ENCODE assay signal across 8 cellular contexts in the genomic region with DNA sequence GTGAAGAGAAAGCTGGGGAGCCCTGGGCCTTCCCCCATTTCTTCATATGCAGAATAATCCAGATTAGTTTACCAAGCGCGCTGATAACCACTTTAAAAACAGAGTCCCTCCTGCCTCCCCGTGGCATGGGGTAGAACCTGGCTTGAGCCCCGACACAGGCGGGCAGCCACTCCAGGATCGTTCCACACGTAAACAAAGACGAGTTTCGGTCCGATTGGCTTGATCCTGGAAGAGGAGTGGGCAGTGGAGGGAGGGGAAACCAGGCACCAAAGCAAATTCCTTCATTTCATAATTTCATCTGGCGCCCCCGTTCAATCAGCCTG. TPM values are rescaled to one million over a fixed set of nuclear protein-coding genes. Genes with fewer than 3 reads are reported as not detected.
DNase-seq lines count a peak whose midpoint lies in the region; TF ChIP-seq lines count a peak whose summit lies in the region.

No MANE protein-coding gene starts in this region.

- no peaks in the 10 kb centered on the region for H3K9me3 ChIP-seq in esophagus squamous epithelium

- WGBS in esophagus squamous epithelium, 2 donors, result 13 to 26% methylated on average over 10 to 12 of the region's 12 CpGs

- H3K27ac Mint-ChIP-seq in Calu3 (ENCODE audit: unreplicated experiment), result peak overlapping the region; percentile 76
- peak overlapping the region; percentile 94 for H3K27ac Mint-ChIP-seq in osteocyte (ENCODE audit: unreplicated experiment)

- no peak for TF ChIP-seq CTCF in Calu3 (IDR thresholded peaks at IDR 0.05; ENCODE audit: unreplicated experiment)
- TF ChIP-seq CTCF in RWPE1 (conservative IDR thresholded peaks at IDR 0.05; ENCODE audit: low read depth), result peak; percentile 9; the same call in 1 of the 2 replicates
- TF ChIP-seq CTCF in esophagus squamous epithelium (IDR thresholded peaks at IDR 0.05), result peak in 1 of 6 experiments; percentile 5
- TF ChIP-seq CTCF in osteocyte (IDR thresholded peaks at IDR 0.05), result no peak

- H3K27ac ChIP-seq in RWPE1, result peak overlapping the region; percentile 92
- peak overlapping the region; percentile 72 to 90 (median 80) for H3K27ac ChIP-seq in esophagus squamous epithelium

- intact Hi-C loops in Calu3 (cut with micrococcal nuclease; ENCODE audit: unreplicated experiment) (loop anchor here (2.0 to 5.0 kb wide), 2 partner anchors 56 to 103 kb away; a partner anchor contains a TSS), esophagus squamous epithelium (cut with DNase I) (no loop called here)

- no peak for TF ChIP-seq POLR2A in esophagus squamous epithelium (IDR thresholded peaks at IDR 0.05)

- H3K36me3 ChIP-seq in esophagus squamous epithelium, result no peaks in the 10 kb centered on the region

- H3K36me3 Mint-ChIP-seq in Calu3 (ENCODE audit: insufficient read depth, unreplicated experiment), result peaks cover 76% of the 10 kb centered on the region
- H3K36me3 Mint-ChIP-seq in osteocyte (ENCODE audit: unreplicated experiment), result no peaks in the 10 kb centered on the region

- POLR2A ChIA-PET in RWPE1 (lab: Yijun Ruan, JAX; ENCODE audit: low non-redundant PET), result interaction anchor here (1.7 kb wide), 1 partner anchor 53 kb away, joined by 11 read pairs; no protein-coding TSS in a partner anchor

- peaks cover 0 to 45% (median 0%) of the 10 kb centered on the region in 4 donors for H3K27me3 ChIP-seq in esophagus squamous epithelium

- H3K27me3 Mint-ChIP-seq in Calu3 (ENCODE audit: unreplicated experiment) (no peaks in the 10 kb centered on the region), osteocyte (ENCODE audit: unreplicated experiment) (no peaks in the 10 kb centered on the region)

- in situ Hi-C loops in KBM-7 (cut with MboI; ENCODE audit: low pct_unique_long_range_greater_than_20kb, low sequenced_read_pairs), result no loop called here

- DNase-seq in Calu3, result peak; percentile 66
- no peak for DNase-seq in RWPE1 (ENCODE audit: low spot score)
- no peak for DNase-seq in esophagus squamous epithelium (lab: John Stamatoyannopoulos, UW)
- DNase-seq in osteocyte (ENCODE audit: extremely low spot score, unreplicated experiment), result no peak
- no peak for DNase-seq in glomerular visceral epithelial cell (ENCODE audit: extremely low spot score)
- no peak for DNase-seq in stimulated activated CD4-positive, alpha-beta T cell treated with anti-CD3 and anti-CD28 coated beads, Interleukin-4, amount 100 ng/mL, for 24 hours
- DNase-seq in GDM1 (lab: John Stamatoyannopoulos, UW), result no peak
- DNase-seq in KBM-7, result no peak

- TSS peak; percentile 81 for BruUV-seq in Calu3 (replicated peaks; lab: Mats Ljungman, UMichigan)

- CTCF ChIA-PET in Calu3 (lab: Charles Lee) (interaction anchor here (1.1 to 2.1 kb wide), 6 partner anchors 8 to 86 kb away, joined by 3 to 37 read pairs (median 10); no protein-coding TSS in a partner anchor), RWPE1 (lab: Yijun Ruan, JAX) (interaction anchor here (0.6 to 2.1 kb wide), 6 partner anchors 11 to 55 kb away, joined by 3 to 7 read pairs (median 3); no protein-coding TSS in a partner anchor)

- H3K4me3 ChIP-seq in esophagus squamous epithelium, result peak overlapping the region; percentile 41 to 68 (median 58)

- H3K9me3 Mint-ChIP-seq in Calu3 (ENCODE audit: low read depth, unreplicated experiment) (no peaks in the 10 kb centered on the region), osteocyte (ENCODE audit: unreplicated experiment) (no peaks in the 10 kb centered on the region)

- H3K4me1 ChIP-seq in esophagus squamous epithelium, result peaks cover 0 to 30% (median 15%) of the 10 kb centered on the region in 3 donors

- H3K4me1 Mint-ChIP-seq in Calu3 (ENCODE audit: low read depth, unreplicated experiment), result peaks cover 52% of the 10 kb centered on the region
- H3K4me1 Mint-ChIP-seq in osteocyte (ENCODE audit: unreplicated experiment), result peaks cover 45% of the 10 kb centered on the region

- H3K4me3 Mint-ChIP-seq in Calu3 (ENCODE audit: low read depth, unreplicated experiment) (peak overlapping the region; percentile 95), osteocyte (ENCODE audit: unreplicated experiment) (peak overlapping the region; percentile 83)

RNA-seq across cellular contexts. Expression of a gene that starts 0.9 kb away (rescaled TPM):
- 742 and 748 TPM in 2 replicates for total RNA-seq in Calu3 (2022)
- 10 to 100 TPM in 1 of 4 donors, 1 to 10 TPM in 3; 3.9 to 18.5 (median 8.5) TPM for total RNA-seq in esophagus squamous epithelium
- 25.7 and 27.3 TPM in 2 replicates for total RNA-seq in osteocyte

Comparison
In these comparisons a context has a peak if more than half of its experiments do, and no peak if none do; other contexts are left out.
1. RNA of a gene that starts 0.9 kb away (total RNA-seq): 742 to 748 TPM in Calu3; 25.7 to 27.3 TPM in osteocyte and 3.9 to 18.5 TPM in esophagus squamous epithelium; every median in the first group is over 10 times any median in the second.